In the genomic region with DNA sequence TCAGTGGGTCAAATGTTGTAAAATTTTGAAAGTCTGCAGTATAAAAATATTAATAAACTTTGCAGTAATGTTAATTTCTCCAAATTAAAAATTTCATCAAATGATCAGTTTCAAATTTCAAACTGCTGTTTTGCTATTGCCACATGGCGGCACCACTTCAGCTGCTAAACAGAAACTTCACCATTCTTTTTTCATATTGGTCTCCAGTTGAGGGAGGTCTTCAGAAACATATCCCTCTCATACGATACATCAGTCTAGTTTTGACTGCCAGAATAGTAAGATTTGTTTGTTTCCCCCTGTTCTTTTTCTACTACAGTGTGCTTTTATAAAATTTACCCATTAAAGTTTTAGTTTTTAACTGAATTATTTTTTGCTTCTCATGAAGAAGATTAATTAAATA, we compare ENCODE assay signal across 9 cellular contexts. TPM values are rescaled to one million over a fixed set of nuclear protein-coding genes. Genes with fewer than 3 reads are reported as not detected.
DNase-seq lines count a peak whose midpoint lies in the region; ATAC-seq and TF ChIP-seq lines count a peak whose summit lies in the region.
"Had no signal": no experiment of that assay in that cellular context is flagged by ENCODE, and none has a peak within 500 bp of the region (broad histone marks: within the 10 kb centered on the region; RNA-seq: fewer than 3 reads in every experiment).

No MANE protein-coding gene starts in this region.

- H3K4me1 ChIP-seq in HAP-1 (peaks cover 10% of the 10 kb centered on the region; the same call in 1 of the 2 replicates), tibial nerve (peaks cover 0 to 21% (median 0%) of the 10 kb centered on the region in 4 donors)

- DNase-seq in Ammon's horn (ENCODE audit: low spot score) (peak; percentile 25), HAP-1 (ENCODE audit: low spot score in 2 of 2) (peak; percentile 11 to 45), kidney epithelial cell (ENCODE audit: low read depth) (no peak), tibial nerve (ENCODE audit: low spot score in 2 of 2) (no peak)
- DNase-seq: MM.1S had no signal

- TF ChIP-seq EP300 in tibial nerve (IDR thresholded peaks at IDR 0.05) = no peak

- in situ Hi-C loops in HAP-1 (cut with MboI; ENCODE audit: low sequenced_read_pairs) = no loop called here

- TF ChIP-seq POLR2A in tibial nerve (IDR thresholded peaks at IDR 0.05) = no peak

- WGBS in tibial nerve, 2 donors = 49 to 57% methylated on average over 2 of the region's 2 CpGs

- H3K27me3 ChIP-seq in HAP-1 (ENCODE audit: low read depth) = peaks cover under 1% of the 10 kb centered on the region; the same call in 1 of the 2 replicates
- no peaks in the 10 kb centered on the region for H3K27me3 ChIP-seq in kidney epithelial cell (ENCODE audit: control insufficient read depth, insufficient read depth, low read length)
- H3K27me3 ChIP-seq in tibial nerve = peaks cover 0 to 15% of the 10 kb centered on the region in 2 donors

- no peak for ATAC-seq in GM21717 (IDR thresholded peaks at IDR 0.05; ENCODE audit: unreplicated experiment)
- no peak for ATAC-seq in HG02678 (IDR thresholded peaks at IDR 0.05; ENCODE audit: unreplicated experiment)
- ATAC-seq in HG02840 (IDR thresholded peaks at IDR 0.05; ENCODE audit: low FRiP score, unreplicated experiment) = no peak

- H3K4me3 ChIP-seq in HAP-1 = no peak overlapping the region
- no peak overlapping the region for H3K4me3 ChIP-seq in kidney epithelial cell (ENCODE audit: low read depth, low read length)
- H3K4me3 ChIP-seq in tibial nerve = no peak overlapping the region

- H3K36me3 ChIP-seq in HAP-1 (replicated peaks) (no peaks in the 10 kb centered on the region), kidney epithelial cell (ENCODE audit: control insufficient read depth, insufficient read depth, low read length) (no peaks in the 10 kb centered on the region), tibial nerve (no peaks in the 10 kb centered on the region)

- H3K9me3 ChIP-seq in HAP-1 = no peaks in the 10 kb centered on the region
- no peaks in the 10 kb centered on the region for H3K9me3 ChIP-seq in tibial nerve

- H3K27ac ChIP-seq in VCaP (no peak overlapping the region), tibial nerve (no peak overlapping the region)

- TF ChIP-seq CTCF in VCaP (conservative IDR thresholded peaks at IDR 0.05) = peak; percentile 76
- peak; percentile 47 for TF ChIP-seq CTCF in kidney epithelial cell (IDR thresholded peaks at IDR 0.05; ENCODE audit: insufficient read depth, low read length, poor library complexity, severe bottlenecking)
- TF ChIP-seq CTCF in tibial nerve (IDR thresholded peaks at IDR 0.05) = no peak

RNA-seq across cellular contexts. Expression of a gene that starts 4.2 kb away (rescaled TPM):
- total RNA-seq in kidney epithelial cell (5.6 and 5.8 TPM in 2 replicates), tibial nerve (10 to 100 TPM in 1 of 4 donors, 1 to 10 TPM in 2, under 1 TPM in 1; 0.98 to 11.1 (median 2.8) TPM)

Comparison
In these comparisons a context has a peak if more than half of its experiments do, and no peak if none do; other contexts are left out.
1. DNase-seq: peak in Ammon's horn (single experiment) and HAP-1 (2 of 2); none in kidney epithelial cell (single experiment) and tibial nerve (0 of 2).
2. CTCF ChIP-seq: peak in VCaP (single experiment) and kidney epithelial cell (single experiment); none in tibial nerve (0 of 5).